13 cellular contexts compared by ENCODE assay signal in genomic region chr14:64447890-64448667, GRCh38. TPM values are rescaled to one million over a fixed set of nuclear protein-coding genes. Genes with fewer than 3 reads are reported as not detected.
DNase-seq lines count a peak whose midpoint lies in the region; ATAC-seq and TF ChIP-seq lines count a peak whose summit lies in the region.
"Had no signal": no experiment of that assay in that cellular context is flagged by ENCODE, and none has a peak within 500 bp of the region (broad histone marks: within the 10 kb centered on the region; RNA-seq: fewer than 3 reads in every experiment).

No MANE protein-coding gene starts in this region.

- ATAC-seq in mucosa of descending colon = peak; percentile 32
- no peak for ATAC-seq in thoracic aorta (ENCODE audit: insufficient number of reproducible peaks, low FRiP score, low read depth)
- ATAC-seq: SK-N-SH treated with all-trans-retinoic acid at 6 μM for 48 hours had no signal

- peaks cover 37% of the 10 kb centered on the region for H3K36me3 Mint-ChIP-seq in T-helper 1 cell treated with Interleukin-12 subunit alpha and Interleukin-12 subunit beta and Interleukin-4 antibody, amounts not matched to agents 30 μg/mL and 1 μg/mL, for 36 hours (ENCODE audit: low read depth)

- no peaks in the 10 kb centered on the region for H4K20me1 ChIP-seq in MM.1S (ENCODE audit: insufficient read depth, low read length)

- peaks cover 14% of the 10 kb centered on the region for H3F3A ChIP-seq in MM.1S (ENCODE audit: insufficient read depth, low read length)

- no peaks in the 10 kb centered on the region for H3K79me2 ChIP-seq in MM.1S (ENCODE audit: low read length)

- no peak overlapping the region for H2AFZ ChIP-seq in MM.1S (ENCODE audit: low read length)

- intact Hi-C loops in mucosa of descending colon (cut with DNase I, micrococcal nuclease) = no loop called here

- no peak overlapping the region for H3K4me2 ChIP-seq in MM.1S (ENCODE audit: low read depth, low read length)

- H3K4me3 Mint-ChIP-seq in T-helper 1 cell treated with Interleukin-12 subunit alpha and Interleukin-12 subunit beta and Interleukin-4 antibody, amounts not matched to agents 30 μg/mL and 1 μg/mL, for 36 hours = no peak overlapping the region

- H3K27ac ChIP-seq in thoracic aorta = peak overlapping the region; percentile 71 to 79
- no peak overlapping the region for H3K27ac ChIP-seq in MM.1S (ENCODE audit: low read length)
- H3K27ac ChIP-seq: 22Rv1 had no signal

- H3K9ac ChIP-seq in adipocyte (ENCODE audit: low read length) (no peak overlapping the region), MM.1S (ENCODE audit: low read length) (no peak overlapping the region)

- H3K4me1 ChIP-seq in adipocyte (ENCODE audit: control insufficient read depth, insufficient read depth, low read length) = peaks cover 9% of the 10 kb centered on the region
- no peaks in the 10 kb centered on the region for H3K4me1 ChIP-seq in mucosa of descending colon (ENCODE audit: low read depth)
- H3K4me1 ChIP-seq in thoracic aorta (ENCODE audit: control insufficient read depth in 1 of 2, low read depth in 2 of 2) = peaks cover 14 to 46% of the 10 kb centered on the region in 2 donors
- H3K4me1 ChIP-seq in MM.1S (ENCODE audit: low read length) = peaks cover 29% of the 10 kb centered on the region

- no peaks in the 10 kb centered on the region for H3K27me3 Mint-ChIP-seq in T-helper 1 cell treated with Interleukin-12 subunit alpha and Interleukin-12 subunit beta and Interleukin-4 antibody, amounts not matched to agents 30 μg/mL and 1 μg/mL, for 36 hours (ENCODE audit: low read depth)

- H3K4me1 Mint-ChIP-seq in T-helper 1 cell treated with Interleukin-12 subunit alpha and Interleukin-12 subunit beta and Interleukin-4 antibody, amounts not matched to agents 30 μg/mL and 1 μg/mL, for 36 hours (ENCODE audit: low read depth) = peaks cover 30% of the 10 kb centered on the region

- no peak for DNase-seq in T-helper 1 cell
- peak; percentile 20 for DNase-seq in adipocyte (ENCODE audit: low read depth)
- DNase-seq in mucosa of descending colon = no peak
- no peak for DNase-seq in thoracic aorta (ENCODE audit: low spot score)
- no peak for DNase-seq in NCI-H1436 treated with DMSO at 0.1 percent for 48 hours (lab: John Stamatoyannopoulos, UW)
- DNase-seq in NCI-H1417 (lab: John Stamatoyannopoulos, UW) = no peak
- DNase-seq in MM.1S = no peak
- DNase-seq: COR-L47, kidney, OCI-M1 had no signal

- no peaks in the 10 kb centered on the region for H3K27me3 ChIP-seq in adipocyte (replicated peaks; ENCODE audit: control insufficient read depth, insufficient read depth, low read length)
- H3K27me3 ChIP-seq in thoracic aorta (replicated peaks; ENCODE audit: insufficient read depth) = no peaks in the 10 kb centered on the region
- no peaks in the 10 kb centered on the region for H3K27me3 ChIP-seq in MM.1S (replicated peaks; ENCODE audit: insufficient read depth, low read length)

- TF ChIP-seq CTCF in mucosa of descending colon (IDR thresholded peaks at IDR 0.05) (no peak), thoracic aorta (IDR thresholded peaks at IDR 0.05) (no peak), MM.1S (IDR thresholded peaks at IDR 0.05; ENCODE audit: low read length) (no peak)

- no peaks in the 10 kb centered on the region for H3K9me2 ChIP-seq in MM.1S (replicated peaks; ENCODE audit: insufficient read depth, low read length)

- H3K27ac Mint-ChIP-seq in T-helper 1 cell treated with Interleukin-12 subunit alpha and Interleukin-12 subunit beta and Interleukin-4 antibody, amounts not matched to agents 30 μg/mL and 1 μg/mL, for 36 hours = peak overlapping the region; percentile 63

- H3K4me3 ChIP-seq in adipocyte (ENCODE audit: low read length) (no peak overlapping the region), mucosa of descending colon (no peak overlapping the region), thoracic aorta (no peak overlapping the region), MM.1S (ENCODE audit: low read length) (no peak overlapping the region)

- H3K9me3 ChIP-seq in adipocyte (ENCODE audit: control insufficient read depth, low read length) (no peaks in the 10 kb centered on the region), mucosa of descending colon (no peaks in the 10 kb centered on the region), thoracic aorta (no peaks in the 10 kb centered on the region), MM.1S (replicated peaks; ENCODE audit: insufficient read depth, low read length) (no peaks in the 10 kb centered on the region)

- peaks cover 80% of the 10 kb centered on the region for H3K36me3 ChIP-seq in adipocyte (ENCODE audit: control insufficient read depth, insufficient read depth, low read length, severe bottlenecking)
- no peaks in the 10 kb centered on the region for H3K36me3 ChIP-seq in mucosa of descending colon (ENCODE audit: low read depth)
- peaks cover 13% of the 10 kb centered on the region for H3K36me3 ChIP-seq in thoracic aorta
- H3K36me3 ChIP-seq in MM.1S (replicated peaks; ENCODE audit: insufficient read depth, low read length) = no peaks in the 10 kb centered on the region

- H3K9me3 Mint-ChIP-seq in T-helper 1 cell treated with Interleukin-12 subunit alpha and Interleukin-12 subunit beta and Interleukin-4 antibody, amounts not matched to agents 30 μg/mL and 1 μg/mL, for 36 hours = no peaks in the 10 kb centered on the region

RNA-seq across cellular contexts. Expression of gene AKAP5, which starts 17.2 kb away (rescaled TPM):
- total RNA-seq in mucosa of descending colon (1 to 10 TPM; 3.9 to 8.0 (median 7.4) TPM), thoracic aorta (1 to 10 TPM; 2.8 to 4.3 TPM)

RNA-seq across cellular contexts. Expression of gene ZBTB25, which starts 55.6 kb away (rescaled TPM):
- total RNA-seq in mucosa of descending colon (10 to 100 TPM in 1 of 3 donors, 1 to 10 TPM in 2; 6.1 to 14.4 (median 7.2) TPM), thoracic aorta (10 to 100 TPM; 13.5 to 16.9 TPM)

RNA-seq across cellular contexts. Expression of gene ZBTB1, which starts 56.5 kb away (rescaled TPM):
- 10 to 100 TPM; 26.5 to 40.9 (median 33.0) TPM for total RNA-seq in mucosa of descending colon
- total RNA-seq in thoracic aorta = 10 to 100 TPM; 37.9 to 43.3 TPM

RNA-seq across cellular contexts. Expression of gene MTHFD1, which starts 59.9 kb away (rescaled TPM):
- total RNA-seq in mucosa of descending colon (10 to 100 TPM; 35.9 to 73.3 (median 37.3) TPM), thoracic aorta (10 to 100 TPM; 26.5 to 33.7 TPM)
